2 cellular contexts compared by ENCODE assay signal in genomic region chr10:78552261-78552811, GRCh38.
TF ChIP-seq lines count a peak whose summit lies in the region.

No MANE protein-coding gene starts in this region.

TF ChIP-seq in SK-N-SH treated with all-trans-retinoic acid at 6 μM for 48 hours, 23 proteins besides CTCF, POLR2A, EP300 and RAD21 (continued from another document):
- TF ChIP-seq POU6F1 (CRISPR knock-in tag; IDR thresholded peaks at IDR 0.05; ENCODE audit: borderline replicate concordance, low read depth) = no peak
- TF ChIP-seq ISL1 (CRISPR knock-in tag; IDR thresholded peaks at IDR 0.05) = no peak
- TF ChIP-seq TOX (CRISPR knock-in tag; IDR thresholded peaks at IDR 0.05; ENCODE audit: borderline replicate concordance) = no peak
- no peak for TF ChIP-seq TCF4 (CRISPR knock-in tag; IDR thresholded peaks at IDR 0.05; ENCODE audit: borderline replicate concordance)
- TF ChIP-seq GLIS3 (CRISPR knock-in tag; IDR thresholded peaks at IDR 0.05) = no peak

TF ChIP-seq in SK-N-SH, 30 proteins besides CTCF, POLR2A, EP300 and RAD21 (continued from another document):
- TF ChIP-seq, protein P1, sequence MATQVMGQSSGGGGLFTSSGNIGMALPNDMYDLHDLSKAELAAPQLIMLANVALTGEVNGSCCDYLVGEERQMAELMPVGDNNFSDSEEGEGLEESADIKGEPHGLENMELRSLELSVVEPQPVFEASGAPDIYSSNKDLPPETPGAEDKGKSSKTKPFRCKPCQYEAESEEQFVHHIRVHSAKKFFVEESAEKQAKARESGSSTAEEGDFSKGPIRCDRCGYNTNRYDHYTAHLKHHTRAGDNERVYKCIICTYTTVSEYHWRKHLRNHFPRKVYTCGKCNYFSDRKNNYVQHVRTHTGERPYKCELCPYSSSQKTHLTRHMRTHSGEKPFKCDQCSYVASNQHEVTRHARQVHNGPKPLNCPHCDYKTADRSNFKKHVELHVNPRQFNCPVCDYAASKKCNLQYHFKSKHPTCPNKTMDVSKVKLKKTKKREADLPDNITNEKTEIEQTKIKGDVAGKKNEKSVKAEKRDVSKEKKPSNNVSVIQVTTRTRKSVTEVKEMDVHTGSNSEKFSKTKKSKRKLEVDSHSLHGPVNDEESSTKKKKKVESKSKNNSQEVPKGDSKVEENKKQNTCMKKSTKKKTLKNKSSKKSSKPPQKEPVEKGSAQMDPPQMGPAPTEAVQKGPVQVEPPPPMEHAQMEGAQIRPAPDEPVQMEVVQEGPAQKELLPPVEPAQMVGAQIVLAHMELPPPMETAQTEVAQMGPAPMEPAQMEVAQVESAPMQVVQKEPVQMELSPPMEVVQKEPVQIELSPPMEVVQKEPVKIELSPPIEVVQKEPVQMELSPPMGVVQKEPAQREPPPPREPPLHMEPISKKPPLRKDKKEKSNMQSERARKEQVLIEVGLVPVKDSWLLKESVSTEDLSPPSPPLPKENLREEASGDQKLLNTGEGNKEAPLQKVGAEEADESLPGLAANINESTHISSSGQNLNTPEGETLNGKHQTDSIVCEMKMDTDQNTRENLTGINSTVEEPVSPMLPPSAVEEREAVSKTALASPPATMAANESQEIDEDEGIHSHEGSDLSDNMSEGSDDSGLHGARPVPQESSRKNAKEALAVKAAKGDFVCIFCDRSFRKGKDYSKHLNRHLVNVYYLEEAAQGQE (IDR thresholded peaks at IDR 0.05; ENCODE audit: low read depth, low read length) = no peak
- TF ChIP-seq ELF1 (IDR thresholded peaks at IDR 0.05) = no peak
